Comparison of ENCODE assay signal across 10 cellular contexts in genomic region chr1:14969006-14969405, GRCh38.
DNase-seq lines count a peak whose midpoint lies in the region; TF ChIP-seq lines count a peak whose summit lies in the region.
"Had no signal": no experiment of that assay in that cellular context is flagged by ENCODE, and none has a peak within 500 bp of the region (broad histone marks: within the 10 kb centered on the region; RNA-seq: fewer than 3 reads in every experiment).

No MANE protein-coding gene starts in this region.

- no peak overlapping the region for H3K4me3 Mint-ChIP-seq in activated T-helper 2 cell treated with anti-CD3 and anti-CD28 coated beads, Interferon-gamma antibody, Interleukin-2, Interleukin-4, amounts not matched to agents 10 μg/mL and 5 μg/mL and 100 μg/mL, durations not matched to agents 14 hours and 24 hours and 36 hours (ENCODE audit: low read depth)

- H3K36me3 ChIP-seq in hepatocyte (replicated peaks; ENCODE audit: insufficient read depth, low read depth) = no peaks in the 10 kb centered on the region
- H3K36me3 ChIP-seq: heart left ventricle, right lobe of liver had no signal

- no peak overlapping the region for H3K4me2 ChIP-seq in hepatocyte

- 82% methylated on average over 7 of the region's 7 CpGs for WGBS in hepatocyte (ENCODE audit: low lambda C conversion rate, missing lambda C conversion rate)

- no peaks in the 10 kb centered on the region for H3K9me3 ChIP-seq in hepatocyte (ENCODE audit: low read depth)
- H3K9me3 ChIP-seq: right lobe of liver had no signal

- no peaks in the 10 kb centered on the region for H3K9me2 ChIP-seq in hepatocyte (replicated peaks; ENCODE audit: insufficient read depth)

- no peak overlapping the region for H3K4me3 ChIP-seq in hepatocyte
- H3K4me3 ChIP-seq: heart left ventricle, right lobe of liver had no signal

- peaks cover 9% of the 10 kb centered on the region for H3K9me3 Mint-ChIP-seq in activated T-helper 2 cell treated with anti-CD3 and anti-CD28 coated beads, Interferon-gamma antibody, Interleukin-2, Interleukin-4, amounts not matched to agents 10 μg/mL and 5 μg/mL and 100 μg/mL, durations not matched to agents 14 hours and 24 hours and 36 hours

- H3K27ac Mint-ChIP-seq in activated T-helper 2 cell treated with anti-CD3 and anti-CD28 coated beads, Interferon-gamma antibody, Interleukin-2, Interleukin-4, amounts not matched to agents 10 μg/mL and 5 μg/mL and 100 μg/mL, durations not matched to agents 14 hours and 24 hours and 36 hours = peak overlapping the region; percentile 81

- DNase-seq in M059J (ENCODE audit: low read depth) = peak; percentile 65
- DNase-seq in activated T-helper 2 cell treated with anti-CD3 and anti-CD28 coated beads, Interferon-gamma antibody, Interleukin-2, Interleukin-4, amounts not matched to agents 10 μg/mL and 5 μg/mL and 100 μg/mL, durations not matched to agents 14 hours and 24 hours and 36 hours (ENCODE audit: low spot score) = peak; percentile 41
- peak; percentile 51 for DNase-seq in stimulated activated CD8-positive, alpha-beta memory T cell treated with anti-CD3 and anti-CD28 coated beads, Interleukin-4, amount 100 ng/mL, for 48 hours
- no peak for DNase-seq in hepatocyte (ENCODE audit: low spot score)
- DNase-seq in NCI-H69 (lab: John Stamatoyannopoulos, UW) = no peak
- DNase-seq in germinal center (ENCODE audit: low spot score) = no peak
- no peak for DNase-seq in HUDEP-2 (lab: John Stamatoyannopoulos, UW; ENCODE audit: unreplicated experiment in 76 of 76)
- DNase-seq: right lobe of liver had no signal

- no peak for TF ChIP-seq CTCF in hepatocyte (IDR thresholded peaks at IDR 0.05; ENCODE audit: poor library complexity)

- no peaks in the 10 kb centered on the region for H3K27me3 Mint-ChIP-seq in activated T-helper 2 cell treated with anti-CD3 and anti-CD28 coated beads, Interferon-gamma antibody, Interleukin-2, Interleukin-4, amounts not matched to agents 10 μg/mL and 5 μg/mL and 100 μg/mL, durations not matched to agents 14 hours and 24 hours and 36 hours (ENCODE audit: low read depth)

- H2AFZ ChIP-seq in hepatocyte = no peak overlapping the region

- H3K27ac ChIP-seq in layer of hippocampus (ENCODE audit: low read depth, low read length) (peak overlapping the region; percentile 38), hepatocyte (no peak overlapping the region)
- H3K27ac ChIP-seq: right lobe of liver had no signal

- no peaks in the 10 kb centered on the region for H3K27me3 ChIP-seq in layer of hippocampus (ENCODE audit: control insufficient read depth, insufficient read depth, low read length)
- H3K27me3 ChIP-seq in hepatocyte = no peaks in the 10 kb centered on the region
- H3K27me3 ChIP-seq: heart left ventricle, right lobe of liver had no signal

- peaks cover 19% of the 10 kb centered on the region for H3K4me1 Mint-ChIP-seq in activated T-helper 2 cell treated with anti-CD3 and anti-CD28 coated beads, Interferon-gamma antibody, Interleukin-2, Interleukin-4, amounts not matched to agents 10 μg/mL and 5 μg/mL and 100 μg/mL, durations not matched to agents 14 hours and 24 hours and 36 hours (ENCODE audit: low read depth)

- intact Hi-C loops in activated T-helper 2 cell treated with anti-CD3 and anti-CD28 coated beads, Interferon-gamma antibody, Interleukin-2, Interleukin-4, amounts not matched to agents 10 μg/mL and 5 μg/mL and 100 μg/mL, durations not matched to agents 14 hours and 24 hours and 36 hours (cut with micrococcal nuclease) = no loop called here

- no peaks in the 10 kb centered on the region for H4K20me1 ChIP-seq in hepatocyte (ENCODE audit: insufficient read depth, poor library complexity, severe bottlenecking)

- H3K79me2 ChIP-seq in hepatocyte = peaks cover 2% of the 10 kb centered on the region

- peaks cover 3% of the 10 kb centered on the region for H3K36me3 Mint-ChIP-seq in activated T-helper 2 cell treated with anti-CD3 and anti-CD28 coated beads, Interferon-gamma antibody, Interleukin-2, Interleukin-4, amounts not matched to agents 10 μg/mL and 5 μg/mL and 100 μg/mL, durations not matched to agents 14 hours and 24 hours and 36 hours (ENCODE audit: low read depth)

- H3K4me1 ChIP-seq in hepatocyte (ENCODE audit: insufficient read depth) = no peaks in the 10 kb centered on the region
- H3K4me1 ChIP-seq: right lobe of liver had no signal

Comparison
In these comparisons a context has a peak if more than half of its experiments do, and no peak if none do; other contexts are left out.
1. DNase-seq: peak in M059J (single experiment), activated T-helper 2 cell treated with anti-CD3 and anti-CD28 coated beads, Interferon-gamma antibody, Interleukin-2, Interleukin-4, amounts not matched to agents 10 μg/mL and 5 μg/mL and 100 μg/mL, durations not matched to agents 14 hours and 24 hours and 36 hours (single experiment) and stimulated activated CD8-positive, alpha-beta memory T cell treated with anti-CD3 and anti-CD28 coated beads, Interleukin-4, amount 100 ng/mL, for 48 hours (single experiment); none in hepatocyte (single experiment), NCI-H69 (single experiment), germinal center (single experiment) and HUDEP-2 (0 of 76).